Comparison of ENCODE assay signal across 11 cellular contexts in the genomic region with DNA sequence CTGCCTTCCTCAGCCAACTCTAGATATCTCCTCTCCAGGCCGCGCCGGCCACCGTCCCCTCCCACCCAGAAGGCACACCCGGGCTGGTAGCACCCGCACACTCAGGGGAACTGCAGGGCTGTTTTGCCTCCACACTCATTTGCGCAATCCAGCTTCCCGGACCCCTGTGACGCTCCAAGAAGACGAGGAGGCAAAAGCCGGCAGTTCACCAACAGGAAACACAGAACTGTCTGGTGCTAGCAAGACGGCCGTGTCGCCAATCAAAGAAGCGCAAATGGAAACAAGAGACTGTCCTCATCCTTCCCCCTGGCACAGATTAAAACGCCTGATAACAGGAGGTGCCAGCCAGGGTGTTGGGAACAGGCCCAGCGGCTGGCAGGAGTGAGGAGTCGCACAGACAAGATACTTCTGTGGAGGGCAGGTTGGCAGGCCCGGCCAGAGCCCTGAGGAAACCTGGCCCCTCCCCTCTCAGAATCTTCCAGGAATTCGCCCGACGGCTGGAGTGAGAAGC. TPM values are rescaled to one million over a fixed set of nuclear protein-coding genes. Genes with fewer than 3 reads are reported as not detected.
DNase-seq lines count a peak whose midpoint lies in the region; ATAC-seq and TF ChIP-seq lines count a peak whose summit lies in the region.
"Had no signal": no experiment of that assay in that cellular context is flagged by ENCODE, and none has a peak within 500 bp of the region (broad histone marks: within the 10 kb centered on the region; RNA-seq: fewer than 3 reads in every experiment).

No MANE protein-coding gene starts in this region.

- ATAC-seq in sciatic nerve (peak; percentile 59), HG02588 (IDR thresholded peaks at IDR 0.05; ENCODE audit: unreplicated experiment) (no peak), HG03159 (IDR thresholded peaks at IDR 0.05; ENCODE audit: unreplicated experiment) (no peak)

- H3K9me3 ChIP-seq in NT2/D1 (ENCODE audit: insufficient read depth, low read length) (no peaks in the 10 kb centered on the region), PC-9 (ENCODE audit: insufficient read depth, low read depth) (no peaks in the 10 kb centered on the region)

- peak; percentile 39 for DNase-seq in NCI-H510A treated with DMSO at 0.1 percent for 48 hours (lab: John Stamatoyannopoulos, UW)
- DNase-seq in NCI-H510A (lab: John Stamatoyannopoulos, UW), result no peak
- no peak for DNase-seq in NT2/D1 (ENCODE audit: low read depth, low spot score)
- DNase-seq in fibroblast of pulmonary artery (ENCODE audit: low read depth), result peak; percentile 43
- DNase-seq in sciatic nerve (ENCODE audit: low spot score), result peak; percentile 73
- DNase-seq in PC-9, result no peak
- DNase-seq: activated CD4-positive, alpha-beta T cell treated with anti-CD3 and anti-CD28 coated beads for 1 hour; activated T-cell treated with anti-CD3 and anti-CD28 coated beads, Interleukin-2, amount 50 U/mL, for 1 hour; kidney glomerular epithelial cell had no signal

- H2AFZ ChIP-seq in PC-9, result no peak overlapping the region

- H3K27me3 ChIP-seq in NT2/D1 (ENCODE audit: insufficient read depth, insufficient read length), result no peaks in the 10 kb centered on the region
- H3K27me3 ChIP-seq in PC-9 (ENCODE audit: insufficient read depth, low read depth), result no peaks in the 10 kb centered on the region

- H3K4me2 ChIP-seq in PC-9, result no peak overlapping the region

- H3K9me2 ChIP-seq in PC-9 (ENCODE audit: insufficient read depth), result no peaks in the 10 kb centered on the region

- H3K4me3 ChIP-seq in NT2/D1 (ENCODE audit: insufficient read length, low read depth), result no peak overlapping the region
- H3K4me3 ChIP-seq in fibroblast of pulmonary artery (replicated peaks; ENCODE audit: low read depth, low read length), result no peak overlapping the region
- no peak overlapping the region for H3K4me3 ChIP-seq in PC-9

- peaks cover 8% of the 10 kb centered on the region; the same call in 1 of the 2 replicates for H3F3A ChIP-seq in PC-9 (ENCODE audit: insufficient read depth, low read depth)

- CTCF ChIA-PET in PC-9 (lab: Charles Lee), result no interaction called here

- peaks cover 25% of the 10 kb centered on the region for H4K20me1 ChIP-seq in PC-9 (ENCODE audit: insufficient read depth)

- intact Hi-C loops in sciatic nerve (cut with DNase I), result no loop called here
- intact Hi-C loops in PC-9 (cut with micrococcal nuclease; ENCODE audit: unreplicated experiment), result loop anchor here (10.0 kb wide), 1 partner anchor 45 kb away; no protein-coding TSS in a partner anchor

- POLR2A ChIA-PET in PC-9 (lab: Charles Lee; ENCODE audit: unreplicated experiment), result no interaction called here

- TF ChIP-seq CTCF in fibroblast of pulmonary artery (IDR thresholded peaks at IDR 0.05; ENCODE audit: low read length, missing control alignments), result no peak
- TF ChIP-seq CTCF in PC-9 (conservative IDR thresholded peaks at IDR 0.05), result no peak

- H3K79me2 ChIP-seq in PC-9 (ENCODE audit: low read depth), result peaks cover 7% of the 10 kb centered on the region; the same call in 1 of the 2 replicates

- H3K36me3 ChIP-seq in NT2/D1 (ENCODE audit: insufficient read depth, insufficient read length, low read length) (peaks cover 24% of the 10 kb centered on the region), PC-9 (ENCODE audit: low read depth) (no peaks in the 10 kb centered on the region)

- H3K4me1 ChIP-seq in NT2/D1 (ENCODE audit: insufficient read depth, insufficient read length), result peaks cover 40% of the 10 kb centered on the region
- no peaks in the 10 kb centered on the region for H3K4me1 ChIP-seq in PC-9 (replicated peaks; ENCODE audit: insufficient read depth)

- H3K27ac ChIP-seq in PC-9, result no peak overlapping the region

- BruUV-seq in PC-9 (replicated peaks; lab: Mats Ljungman, UMichigan), result no TSS peak

- H3K9ac ChIP-seq in NT2/D1 (ENCODE audit: insufficient read length, low read depth), result peak overlapping the region; percentile 53

RNA-seq across cellular contexts. Expression of gene AGPAT2, which starts 7.8 kb away (rescaled TPM):
- total RNA-seq in sciatic nerve, result 33.9 TPM
- 124 and 136 TPM in 2 replicates for total RNA-seq in PC-9 (2021)

RNA-seq across cellular contexts. Expression of gene EGFL7, which starts 16.8 kb away (rescaled TPM):
- total RNA-seq in sciatic nerve (242 TPM), PC-9 (2021) (53.1 and 70.7 TPM in 2 replicates)

RNA-seq across cellular contexts. Expression of gene DIPK1B, which starts 32.9 kb away (rescaled TPM):
- total RNA-seq in sciatic nerve, result 11.6 TPM
- 19.0 and 32.6 TPM in 2 replicates for total RNA-seq in PC-9 (2021)

Comparison
In these comparisons a context has a peak if more than half of its experiments do, and no peak if none do; other contexts are left out.
1. DNase-seq: peak in NCI-H510A treated with DMSO at 0.1 percent for 48 hours (single experiment), fibroblast of pulmonary artery (single experiment) and sciatic nerve (single experiment); none in NCI-H510A (single experiment), NT2/D1 (single experiment) and PC-9 (0 of 2).